19 cellular contexts compared by ENCODE assay signal in genomic region chr2:171289336-171289735, GRCh38.
DNase-seq lines count a peak whose midpoint lies in the region; ATAC-seq, FAIRE-seq and TF ChIP-seq lines count a peak whose summit lies in the region.
"Had no signal": no experiment of that assay in that cellular context is flagged by ENCODE, and none has a peak within 500 bp of the region (broad histone marks: within the 10 kb centered on the region; RNA-seq: fewer than 3 reads in every experiment).

No MANE protein-coding gene starts in this region.

- ATAC-seq in HG03457 (IDR thresholded peaks at IDR 0.05; ENCODE audit: unreplicated experiment): no peak
- ATAC-seq: A549, Right ventricle myocardium inferior had no signal

- H3K23ac ChIP-seq in mesenchymal stem cell (ENCODE audit: low read length in 2 of 2): no peak overlapping the region

- no peak overlapping the region for H2BK12ac ChIP-seq in mesenchymal stem cell (ENCODE audit: low read length in 2 of 2)

- no peak overlapping the region for H3K4me3 ChIP-seq in mesenchymal stem cell (ENCODE audit: insufficient read depth in 1 of 2, low read depth in 1 of 2, low read length in 2 of 2)
- H3K4me3 ChIP-seq: A549, BLaER1, GM23248, MG63, PC-9, SJCRH30 had no signal

- no peak overlapping the region for H2BK5ac ChIP-seq in mesenchymal stem cell (ENCODE audit: low read depth, low read length, poor library complexity, severe bottlenecking)

- H4K91ac ChIP-seq in mesenchymal stem cell (ENCODE audit: low read length): no peak overlapping the region

- no peaks in the 10 kb centered on the region for H3K9me3 ChIP-seq in mesenchymal stem cell (ENCODE audit: control insufficient read depth, low read length)
- H3K9me3 ChIP-seq: A549, BLaER1, MG63, SJCRH30 had no signal

- H2BK15ac ChIP-seq in mesenchymal stem cell (ENCODE audit: low read depth, poor library complexity, severe bottlenecking): no peak overlapping the region

- H3K4me1 Mint-ChIP-seq in chondrocyte (ENCODE audit: low read depth): peaks cover 34% of the 10 kb centered on the region
- H3K4me1 Mint-ChIP-seq: CD4-positive, CD25-positive, alpha-beta regulatory T cell had no signal

- no peak overlapping the region for H3K9ac ChIP-seq in mesenchymal stem cell (ENCODE audit: low read length)
- H3K9ac ChIP-seq: BLaER1, GM23248 had no signal

- no peaks in the 10 kb centered on the region for H3K9me3 Mint-ChIP-seq in chondrocyte (ENCODE audit: low read depth)
- H3K9me3 Mint-ChIP-seq: CD4-positive, CD25-positive, alpha-beta regulatory T cell; H9 had no signal

- no peaks in the 10 kb centered on the region for H3K4me1 ChIP-seq in mesenchymal stem cell (ENCODE audit: control insufficient read depth, insufficient read depth, low read depth, low read length)
- H3K4me1 ChIP-seq: A549, BLaER1, SJCRH30 had no signal

- DNase-seq in EH (ENCODE audit: low read depth) (peak; percentile 54), chondrocyte (ENCODE audit: low spot score) (no peak), myocyte (ENCODE audit: low read depth) (peak; percentile 15), frontal cortex (ENCODE audit: low spot score in 2 of 2) (no peak), mesenchymal stem cell (no peak), NCI-H69 (lab: John Stamatoyannopoulos, UW) (no peak)
- DNase-seq: CD4-positive, CD25-positive, alpha-beta regulatory T cell; GM23248; H9; KG1; MG63; NCI-H2029; NCI-H446; PC-9; SJCRH30 had no signal

- H3K27ac ChIP-seq in mesenchymal stem cell (ENCODE audit: low read length, poor library complexity, severe bottlenecking): no peak overlapping the region
- H3K27ac ChIP-seq: A549, BLaER1, GM23248, PC-9, SJCRH30 had no signal

- TF ChIP-seq CTCF in chondrocyte (IDR thresholded peaks at IDR 0.05): no peak

- H3K36me3 Mint-ChIP-seq in chondrocyte (ENCODE audit: low read depth): no peaks in the 10 kb centered on the region
- H3K36me3 Mint-ChIP-seq: CD4-positive, CD25-positive, alpha-beta regulatory T cell had no signal

- no peak overlapping the region for H3K4me3 Mint-ChIP-seq in chondrocyte (ENCODE audit: unreplicated experiment)
- H3K4me3 Mint-ChIP-seq: CD4-positive, CD25-positive, alpha-beta regulatory T cell; H9 had no signal

- H4K8ac ChIP-seq in mesenchymal stem cell (ENCODE audit: low read length): no peak overlapping the region

- no peak overlapping the region for H3K14ac ChIP-seq in mesenchymal stem cell (ENCODE audit: low read length in 2 of 2)

- H3K4me2 ChIP-seq in mesenchymal stem cell (ENCODE audit: low read length, poor library complexity, severe bottlenecking): no peak overlapping the region
- H3K4me2 ChIP-seq: A549, BLaER1, PC-9 had no signal

- H3K18ac ChIP-seq in mesenchymal stem cell (ENCODE audit: low read depth in 1 of 2, low read length in 2 of 2): no peak overlapping the region

- H3K27ac Mint-ChIP-seq in chondrocyte (ENCODE audit: unreplicated experiment): peak overlapping the region; percentile 89
- H3K27ac Mint-ChIP-seq: CD4-positive, CD25-positive, alpha-beta regulatory T cell had no signal

- no peaks in the 10 kb centered on the region for H3K79me1 ChIP-seq in mesenchymal stem cell (replicated peaks; ENCODE audit: low read length, poor library complexity, severe bottlenecking)

- no peaks in the 10 kb centered on the region for H3K27me3 ChIP-seq in mesenchymal stem cell (ENCODE audit: control insufficient read depth in 1 of 2, insufficient read depth in 1 of 2, low read length in 2 of 2)
- H3K27me3 ChIP-seq: BLaER1, MG63, SJCRH30 had no signal

- no peak overlapping the region for H2BK120ac ChIP-seq in mesenchymal stem cell (ENCODE audit: low read depth, low read length)

- no peak for FAIRE-seq in frontal cortex (lab: Jason Lieb, UNC)
- FAIRE-seq: A549 had no signal

- no peak overlapping the region for H2AFZ ChIP-seq in mesenchymal stem cell (ENCODE audit: low read depth, low read length)
- H2AFZ ChIP-seq: GM23248, PC-9 had no signal

- H2AK5ac ChIP-seq in mesenchymal stem cell (ENCODE audit: low read length, severe bottlenecking): no peak overlapping the region

- H3K36me3 ChIP-seq in mesenchymal stem cell (ENCODE audit: control insufficient read depth in 1 of 2, insufficient read depth in 2 of 2, low read depth in 1 of 2, low read length in 2 of 2): no peaks in the 10 kb centered on the region
- H3K36me3 ChIP-seq: BLaER1, MG63, SJCRH30 had no signal

- H3K4ac ChIP-seq in mesenchymal stem cell (ENCODE audit: low read depth in 1 of 2, low read length in 2 of 2): no peak overlapping the region

- H3K27me3 Mint-ChIP-seq in chondrocyte (ENCODE audit: low read depth): no peaks in the 10 kb centered on the region
- H3K27me3 Mint-ChIP-seq: CD4-positive, CD25-positive, alpha-beta regulatory T cell had no signal

Comparison
In these comparisons a context has a peak if more than half of its experiments do, and no peak if none do; other contexts are left out.
1. DNase-seq: peak in EH (single experiment) and myocyte (single experiment); none in chondrocyte (single experiment), frontal cortex (0 of 2), mesenchymal stem cell (single experiment) and NCI-H69 (single experiment).